Comparison of ENCODE assay signal across 1 cellular context in genomic region chr11:118174006-118174567, GRCh38.
TF ChIP-seq lines count a peak whose summit lies in the region.

No MANE protein-coding gene starts in this region.

TF ChIP-seq in GM23338, 12 proteins besides CTCF, POLR2A, EP300 and RAD21 (continued from another document):
- TF ChIP-seq POLR2AphosphoS5 (IDR thresholded peaks at IDR 0.05; ENCODE audit: low read depth): no peak
- no peak for TF ChIP-seq ZNF114 (CRISPR knock-in tag; IDR thresholded peaks at IDR 0.05)
- TF ChIP-seq ZNF462 (CRISPR knock-in tag; IDR thresholded peaks at IDR 0.05): no peak
- no peak for TF ChIP-seq NANOG (IDR thresholded peaks at IDR 0.05; ENCODE audit: borderline replicate concordance)
- no peak for TF ChIP-seq CREB1 (CRISPR knock-in tag; IDR thresholded peaks at IDR 0.05; ENCODE audit: low read depth)
- TF ChIP-seq EZH2phosphoT487 (IDR thresholded peaks at IDR 0.05; ENCODE audit: unreplicated experiment): no peak
- no peak for TF ChIP-seq JUNB (IDR thresholded peaks at IDR 0.05; ENCODE audit: unreplicated experiment)
- TF ChIP-seq EZH2 (IDR thresholded peaks at IDR 0.05; ENCODE audit: low read depth, unreplicated experiment): no peak
